8 cellular contexts compared by ENCODE assay signal in genomic region chr15:49046113-49046883, GRCh38. TPM values are rescaled to one million over a fixed set of nuclear protein-coding genes. Genes with fewer than 3 reads are reported as not detected.
DNase-seq lines count a peak whose midpoint lies in the region; ATAC-seq and TF ChIP-seq lines count a peak whose summit lies in the region.

Gene SECISBP2L (minus strand): TSS chr15:49046446. CDS start chr15:49046299, 147 bp downstream.

- no peaks in the 10 kb centered on the region for H3K9me2 ChIP-seq in GM23338 (ENCODE audit: insufficient read depth)

- peak within 1 kb of the TSS; percentile 82 for H3K27ac ChIP-seq in GM23338 (ENCODE audit: low read depth)
- peak within 1 kb of the TSS; percentile 79 for H3K27ac ChIP-seq in RWPE1

- no peaks in the 10 kb centered on the region for H3K36me3 Mint-ChIP-seq in GM23338 (ENCODE audit: low read depth)
- H3K36me3 Mint-ChIP-seq in activated T-helper 2 cell treated with anti-CD3 and anti-CD28 coated beads, Interferon-gamma antibody, Interleukin-2, Interleukin-4, amounts not matched to agents 10 μg/mL and 5 μg/mL and 100 μg/mL, durations not matched to agents 14 hours and 24 hours and 36 hours (ENCODE audit: low read depth) = peaks cover 2% of the 10 kb centered on the region
- peaks cover 9% of the 10 kb centered on the region for H3K36me3 Mint-ChIP-seq in natural killer cell treated with Interleukin-12 subunit alpha and Interleukin-12 subunit beta and Interleukin-15 and Interleukin-18, amount 100 ng/mL, for 72 hours

- H3K4me1 Mint-ChIP-seq in GM23338 = peaks cover 14% of the 10 kb centered on the region; the same call in 2 of the 3 replicates
- H3K4me1 Mint-ChIP-seq in activated T-helper 2 cell treated with anti-CD3 and anti-CD28 coated beads, Interferon-gamma antibody, Interleukin-2, Interleukin-4, amounts not matched to agents 10 μg/mL and 5 μg/mL and 100 μg/mL, durations not matched to agents 14 hours and 24 hours and 36 hours (ENCODE audit: low read depth) = peaks cover 28% of the 10 kb centered on the region
- peaks cover 23 to 29% of the 10 kb centered on the region in 2 donors for H3K4me1 Mint-ChIP-seq in natural killer cell treated with Interleukin-12 subunit alpha and Interleukin-12 subunit beta and Interleukin-15 and Interleukin-18, amount 100 ng/mL, for 72 hours (ENCODE audit: low read depth in 2 of 2)

- peaks cover 45% of the 10 kb centered on the region for H3K79me2 ChIP-seq in GM23338 (replicated peaks; ENCODE audit: insufficient read depth)

- peaks cover 16% of the 10 kb centered on the region for H3K4me1 ChIP-seq in GM23338 (ENCODE audit: insufficient read depth)

- H3K4me2 ChIP-seq in GM23338 = peak within 1 kb of the TSS; percentile 82

- POLR2A ChIA-PET in RWPE1 (lab: Yijun Ruan, JAX; ENCODE audit: low non-redundant PET) = interaction anchor here (0.6 kb wide), 1 partner anchor 9 kb away, joined by 6 read pairs; no protein-coding TSS in a partner anchor

- H3K36me3 ChIP-seq in GM23338 (ENCODE audit: insufficient read depth) = no peaks in the 10 kb centered on the region

- peaks cover 3% of the 10 kb centered on the region for H3K27me3 Mint-ChIP-seq in GM23338 (ENCODE audit: insufficient read depth, low read depth, poor library complexity)
- H3K27me3 Mint-ChIP-seq in activated T-helper 2 cell treated with anti-CD3 and anti-CD28 coated beads, Interferon-gamma antibody, Interleukin-2, Interleukin-4, amounts not matched to agents 10 μg/mL and 5 μg/mL and 100 μg/mL, durations not matched to agents 14 hours and 24 hours and 36 hours (ENCODE audit: low read depth) = no peaks in the 10 kb centered on the region
- H3K27me3 Mint-ChIP-seq in natural killer cell treated with Interleukin-12 subunit alpha and Interleukin-12 subunit beta and Interleukin-15 and Interleukin-18, amount 100 ng/mL, for 72 hours = no peaks in the 10 kb centered on the region

- ATAC-seq in GM23338 = peak; percentile 97
- peak; percentile 95 to 99 for ATAC-seq in natural killer cell treated with Interleukin-12 subunit alpha and Interleukin-12 subunit beta and Interleukin-15 and Interleukin-18, amount 100 ng/mL, for 72 hours
- ATAC-seq in stimulated activated naive CD8-positive, alpha-beta T cell treated with anti-CD3 and anti-CD28 coated beads, Interleukin-15, Interleukin-2, amounts not matched to agents 100 U/mL and 50 U/mL, for 24 hours = peak; percentile 94

- peak; percentile 99 for DNase-seq in ELF-1 (ENCODE audit: low read depth, low spot score)
- DNase-seq in GM23338 (ENCODE audit: low spot score) = peak; percentile 99
- peak; percentile 92 for DNase-seq in LHCN-M2 (ENCODE audit: low read depth)
- peak; percentile 95 for DNase-seq in RWPE1 (ENCODE audit: low spot score)
- peak; percentile 88 for DNase-seq in activated T-helper 2 cell treated with anti-CD3 and anti-CD28 coated beads, Interferon-gamma antibody, Interleukin-2, Interleukin-4, amounts not matched to agents 10 μg/mL and 5 μg/mL and 100 μg/mL, durations not matched to agents 14 hours and 24 hours and 36 hours (ENCODE audit: low spot score)
- DNase-seq in fibroblast of peridontal ligament (ENCODE audit: extremely low read depth) = peak; percentile 92
- peak; percentile 94 for DNase-seq in natural killer cell treated with Interleukin-12 subunit alpha and Interleukin-12 subunit beta and Interleukin-15 and Interleukin-18, amount 100 ng/mL, for 72 hours (ENCODE audit: low spot score)
- DNase-seq in stimulated activated naive CD8-positive, alpha-beta T cell treated with anti-CD3 and anti-CD28 coated beads, Interleukin-15, Interleukin-2, amounts not matched to agents 100 U/mL and 50 U/mL, for 24 hours = peak; percentile 91

- H4K20me1 ChIP-seq in GM23338 (replicated peaks; ENCODE audit: insufficient read depth) = peaks cover 10% of the 10 kb centered on the region; the same call in 1 of the 2 replicates

- no peaks in the 10 kb centered on the region for H3F3A ChIP-seq in GM23338 (replicated peaks; ENCODE audit: low read depth)

- H3K9me3 Mint-ChIP-seq in GM23338 = peaks cover 5% of the 10 kb centered on the region; the same call in 2 of the 3 replicates
- no peaks in the 10 kb centered on the region for H3K9me3 Mint-ChIP-seq in activated T-helper 2 cell treated with anti-CD3 and anti-CD28 coated beads, Interferon-gamma antibody, Interleukin-2, Interleukin-4, amounts not matched to agents 10 μg/mL and 5 μg/mL and 100 μg/mL, durations not matched to agents 14 hours and 24 hours and 36 hours
- no peaks in the 10 kb centered on the region for H3K9me3 Mint-ChIP-seq in natural killer cell treated with Interleukin-12 subunit alpha and Interleukin-12 subunit beta and Interleukin-15 and Interleukin-18, amount 100 ng/mL, for 72 hours

- TF ChIP-seq CTCF in GM23338 (conservative IDR thresholded peaks at IDR 0.05; ENCODE audit: low read depth in 2 of 2) (peak; percentile 46 to 76), RWPE1 (conservative IDR thresholded peaks at IDR 0.05; ENCODE audit: low read depth) (peak; percentile 55)

- H3K4me3 Mint-ChIP-seq in GM23338 = peak within 1 kb of the TSS; percentile 88
- H3K4me3 Mint-ChIP-seq in activated T-helper 2 cell treated with anti-CD3 and anti-CD28 coated beads, Interferon-gamma antibody, Interleukin-2, Interleukin-4, amounts not matched to agents 10 μg/mL and 5 μg/mL and 100 μg/mL, durations not matched to agents 14 hours and 24 hours and 36 hours (ENCODE audit: low read depth) = peak within 1 kb of the TSS; percentile 97
- peak within 1 kb of the TSS; percentile 96 for H3K4me3 Mint-ChIP-seq in natural killer cell treated with Interleukin-12 subunit alpha and Interleukin-12 subunit beta and Interleukin-15 and Interleukin-18, amount 100 ng/mL, for 72 hours

- H3K27ac Mint-ChIP-seq in GM23338 = peak within 1 kb of the TSS; percentile 95
- peak within 1 kb of the TSS; percentile 83 for H3K27ac Mint-ChIP-seq in activated T-helper 2 cell treated with anti-CD3 and anti-CD28 coated beads, Interferon-gamma antibody, Interleukin-2, Interleukin-4, amounts not matched to agents 10 μg/mL and 5 μg/mL and 100 μg/mL, durations not matched to agents 14 hours and 24 hours and 36 hours
- peak within 1 kb of the TSS; percentile 76 to 97 for H3K27ac Mint-ChIP-seq in natural killer cell treated with Interleukin-12 subunit alpha and Interleukin-12 subunit beta and Interleukin-15 and Interleukin-18, amount 100 ng/mL, for 72 hours

- H3K27me3 ChIP-seq in GM23338 (ENCODE audit: insufficient read depth) = no peaks in the 10 kb centered on the region

- intact Hi-C loops in activated T-helper 2 cell treated with anti-CD3 and anti-CD28 coated beads, Interferon-gamma antibody, Interleukin-2, Interleukin-4, amounts not matched to agents 10 μg/mL and 5 μg/mL and 100 μg/mL, durations not matched to agents 14 hours and 24 hours and 36 hours (cut with micrococcal nuclease) = loop anchor here (2.0 to 5.0 kb wide), 3 partner anchors 79 to 169 kb away; partner anchors contain the start of genes COPS2 and EID1

- peak within 1 kb of the TSS; percentile 93 for H2AFZ ChIP-seq in GM23338

- H3K4me3 ChIP-seq in GM23338 = peak within 1 kb of the TSS; percentile 79

- CTCF ChIA-PET in RWPE1 (lab: Yijun Ruan, JAX) = interaction anchor here (0.7 kb wide), 1 partner anchor 72 kb away, joined by 3 read pairs; no protein-coding TSS in a partner anchor

TF ChIP-seq in GM23338, 12 proteins besides CTCF, POLR2A, EP300 and RAD21 (continues in another document):
- TF ChIP-seq REST (IDR thresholded peaks at IDR 0.05; ENCODE audit: unreplicated experiment) (peak; percentile 28), CREB1 (CRISPR knock-in tag; IDR thresholded peaks at IDR 0.05; ENCODE audit: low read depth) (peak; percentile 52; the same call in 1 of the 2 replicates), EZH2phosphoT487 (IDR thresholded peaks at IDR 0.05; ENCODE audit: unreplicated experiment) (no peak), POLR2AphosphoS5 (IDR thresholded peaks at IDR 0.05; ENCODE audit: low read depth) (peak; percentile 96)

RNA-seq across cellular contexts. Expression of gene SECISBP2L, which starts in this region (rescaled TPM):
- 18.6 and 18.9 TPM in 2 replicates for total RNA-seq in GM23338 (2014; rRNA removed; shearing (Covaris generic))
- polyA plus RNA-seq in GM23338 (2016; fragmentation: Nextera tagmentation; extraction: Ambion mirVana) = 20.2 and 28.3 TPM in 2 replicates
- total RNA-seq in LHCN-M2 (2014; rRNA removed) = 25.5 and 30.3 TPM in 2 replicates
- polyA plus RNA-seq in LHCN-M2 (2012) = 6.6 TPM
- total RNA-seq in activated T-helper 2 cell treated with anti-CD3 and anti-CD28 coated beads, Interferon-gamma antibody, Interleukin-2, Interleukin-4, amounts not matched to agents 10 μg/mL and 5 μg/mL and 100 μg/mL, durations not matched to agents 14 hours and 24 hours and 36 hours = 33.5 and 37.0 TPM in 2 replicates
- 10 to 100 TPM; 33.9 to 39.2 TPM for total RNA-seq in natural killer cell treated with Interleukin-12 subunit alpha and Interleukin-12 subunit beta and Interleukin-15 and Interleukin-18, amount 100 ng/mL, for 72 hours

Comparison
In these comparisons a context has a peak if more than half of its experiments do, and no peak if none do; other contexts are left out.
1. Peak in every context shown above with its lines: DNase-seq, ATAC-seq, H3K4me3 ChIP-seq and H3K27ac ChIP-seq.